ENCODE assay signal across 11 cellular contexts in the genomic region with DNA sequence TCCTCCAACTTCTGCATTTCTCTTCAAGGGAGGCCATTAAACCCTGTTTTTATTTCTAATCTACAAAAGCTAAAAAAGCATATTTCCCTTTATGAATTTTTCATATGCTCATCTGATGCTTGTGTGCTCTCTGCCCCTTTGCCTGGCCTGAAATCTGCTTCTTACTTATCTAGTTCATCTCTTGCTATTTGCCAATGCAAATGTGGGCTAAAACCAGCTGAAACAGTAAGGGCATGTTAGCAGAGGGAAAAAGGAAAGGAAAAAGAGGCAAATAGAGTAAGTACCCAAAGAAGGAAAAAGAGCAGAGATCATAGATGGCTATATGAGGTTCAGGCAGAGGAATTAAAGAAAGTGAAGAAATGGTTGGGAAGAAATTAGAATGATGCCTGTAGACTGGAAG.
"Had no signal": no experiment of that assay in that cellular context is flagged by ENCODE, and none has a peak within 500 bp of the region (broad histone marks: within the 10 kb centered on the region; RNA-seq: fewer than 3 reads in every experiment).

No MANE protein-coding gene starts in this region.

- H3K4me3 ChIP-seq: GM23248, GM23338, HAP-1 had no signal

- ATAC-seq: GM23338, HCT116 had no signal

- H2AFZ ChIP-seq: GM23248, GM23338 had no signal

- DNase-seq: GM23248, GOT3, H7, H9, HCEC 1CT, HFFc6 had no signal

- H3K27ac ChIP-seq: GM23248 had no signal

- H3K4me1 ChIP-seq: HAP-1 had no signal

- H3K4me2 ChIP-seq: GM23338 had no signal

- H3K36me3 ChIP-seq: HAP-1 had no signal

- H3K9ac ChIP-seq: GM23248 had no signal

- FAIRE-seq: H1, H54 had no signal

- H3K9me3 ChIP-seq: HAP-1 had no signal
